1 cellular context compared by ENCODE assay signal in genomic region chr1:29131056-29131455, GRCh38. TPM values are rescaled to one million over a fixed set of nuclear protein-coding genes. Genes with fewer than 3 reads are reported as not detected.
"Had no signal": no experiment of that assay in that cellular context is flagged by ENCODE, and none has a peak within 500 bp of the region (broad histone marks: within the 10 kb centered on the region; RNA-seq: fewer than 3 reads in every experiment).

No MANE protein-coding gene starts in this region.

RNA-seq across cellular contexts. Expression of gene TMEM200B, which starts 7.4 kb away (rescaled TPM):
- total RNA-seq: HT-29 had no signal
